Comparison of ENCODE assay signal across 9 cellular contexts in the genomic region with DNA sequence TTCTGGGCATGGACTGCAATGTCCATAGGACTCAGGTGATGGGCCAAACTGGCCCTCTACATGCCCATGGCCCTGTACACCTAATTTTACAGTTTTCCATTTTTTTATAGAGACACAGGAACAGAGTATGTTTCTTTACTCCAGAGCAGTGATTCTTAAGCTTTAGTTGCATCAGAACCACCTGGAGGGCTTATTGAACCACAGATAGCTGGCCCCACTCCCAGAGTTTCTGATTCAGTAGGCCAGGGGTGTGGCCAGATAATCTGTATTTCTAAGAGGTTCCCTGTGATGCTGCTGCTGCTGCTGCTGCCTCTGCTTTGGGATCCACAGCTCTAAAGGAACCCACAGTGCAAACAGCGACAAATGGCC. TPM values are rescaled to one million over a fixed set of nuclear protein-coding genes. Genes with fewer than 3 reads are reported as not detected.
DNase-seq lines count a peak whose midpoint lies in the region; ATAC-seq, FAIRE-seq and TF ChIP-seq lines count a peak whose summit lies in the region.
"Had no signal": no experiment of that assay in that cellular context is flagged by ENCODE, and none has a peak within 500 bp of the region (broad histone marks: within the 10 kb centered on the region; RNA-seq: fewer than 3 reads in every experiment).

No MANE protein-coding gene starts in this region.

- peak overlapping the region; percentile 60 to 100 for H3K27ac ChIP-seq in SK-N-SH (ENCODE audit: low read depth in 2 of 2, low read length in 1 of 2)
- H3K27ac ChIP-seq in hepatocyte = peak overlapping the region; percentile 88

- intact Hi-C loops in activated naive CD4-positive, alpha-beta T cell treated with anti-CD3 and anti-CD28 coated beads for 36 hours (cut with micrococcal nuclease) = no loop called here

- H3K27ac Mint-ChIP-seq in effector memory CD8-positive, alpha-beta T cell = no peak overlapping the region
- no peak overlapping the region for H3K27ac Mint-ChIP-seq in activated naive CD4-positive, alpha-beta T cell treated with anti-CD3 and anti-CD28 coated beads for 36 hours
- no peak overlapping the region for H3K27ac Mint-ChIP-seq in stimulated activated effector memory CD8-positive, alpha-beta T cell treated with anti-CD3 and anti-CD28 coated beads, Interleukin-12 subunit alpha, Interleukin-12 subunit beta, amount 100 ng/mL, for 72 hours

- ATAC-seq in GM18867 (IDR thresholded peaks at IDR 0.05; ENCODE audit: unreplicated experiment) = peak; percentile 75
- ATAC-seq in HG03558 (IDR thresholded peaks at IDR 0.05; ENCODE audit: extremely low read depth, unreplicated experiment) = peak; percentile 64
- no peak for ATAC-seq in effector memory CD8-positive, alpha-beta T cell (replicated peaks)
- no peak for ATAC-seq in stimulated activated effector memory CD8-positive, alpha-beta T cell treated with anti-CD3 and anti-CD28 coated beads, Interleukin-12 subunit alpha, Interleukin-12 subunit beta, amount 100 ng/mL, for 72 hours

- 0 out of 4 replicates have a peak, but pooled peaks of 1 of the 2 experiments have one; percentile 7 for TF ChIP-seq EP300 in SK-N-SH (IDR thresholded peaks at IDR 0.05; ENCODE audit: borderline replicate concordance in 1 of 2, low read depth in 1 of 2, low read length in 1 of 2)

- peaks cover 8% of the 10 kb centered on the region for H3F3A ChIP-seq in SK-N-SH (replicated peaks; ENCODE audit: insufficient read depth)

- CTCF ChIA-PET in SK-N-SH (lab: Yijun Ruan, JAX) = interaction anchor here (1.3 to 5.9 kb wide), 6 partner anchors 10 to 401 kb away, joined by 5 to 40 read pairs (median 6); partner anchors contain the start of gene CLSTN2
- CTCF ChIA-PET in activated naive CD4-positive, alpha-beta T cell treated with anti-CD3 and anti-CD28 coated beads for 36 hours (lab: Charles Lee) = no interaction called here

- H4K20me1 ChIP-seq in SK-N-SH (ENCODE audit: insufficient read depth) = no peaks in the 10 kb centered on the region
- no peaks in the 10 kb centered on the region for H4K20me1 ChIP-seq in hepatocyte (ENCODE audit: insufficient read depth, poor library complexity, severe bottlenecking)

- no peaks in the 10 kb centered on the region for H3K36me3 Mint-ChIP-seq in effector memory CD8-positive, alpha-beta T cell (ENCODE audit: insufficient read depth)
- no peaks in the 10 kb centered on the region for H3K36me3 Mint-ChIP-seq in activated naive CD4-positive, alpha-beta T cell treated with anti-CD3 and anti-CD28 coated beads for 36 hours (ENCODE audit: low read depth)
- no peaks in the 10 kb centered on the region for H3K36me3 Mint-ChIP-seq in stimulated activated effector memory CD8-positive, alpha-beta T cell treated with anti-CD3 and anti-CD28 coated beads, Interleukin-12 subunit alpha, Interleukin-12 subunit beta, amount 100 ng/mL, for 72 hours

- H3K27me3 ChIP-seq in SK-N-SH (ENCODE audit: insufficient read depth) (no peaks in the 10 kb centered on the region), hepatocyte (no peaks in the 10 kb centered on the region)

- H3K9me3 ChIP-seq in SK-N-SH (no peaks in the 10 kb centered on the region), hepatocyte (ENCODE audit: low read depth) (no peaks in the 10 kb centered on the region)

- no peak for DNase-seq in SK-N-SH
- no peak for DNase-seq in hepatocyte (ENCODE audit: low spot score)
- DNase-seq in effector memory CD8-positive, alpha-beta T cell = no peak
- no peak for DNase-seq in frontal cortex (ENCODE audit: low spot score in 2 of 2)
- DNase-seq in activated naive CD4-positive, alpha-beta T cell treated with anti-CD3 and anti-CD28 coated beads for 36 hours = no peak
- DNase-seq in stimulated activated effector memory CD8-positive, alpha-beta T cell treated with anti-CD3 and anti-CD28 coated beads, Interleukin-12 subunit alpha, Interleukin-12 subunit beta, amount 100 ng/mL, for 72 hours (ENCODE audit: low spot score in 2 of 2) = no peak

- H2AFZ ChIP-seq in SK-N-SH (ENCODE audit: low read depth) (peak overlapping the region; percentile 21; the same call in 1 of the 2 replicates), hepatocyte (no peak overlapping the region)

- H3K79me2 ChIP-seq in SK-N-SH (ENCODE audit: insufficient read depth) (no peaks in the 10 kb centered on the region), hepatocyte (peaks cover 10% of the 10 kb centered on the region)

- peaks cover 24 to 46% of the 10 kb centered on the region in 2 donors for H3K27me3 Mint-ChIP-seq in effector memory CD8-positive, alpha-beta T cell
- peaks cover 28% of the 10 kb centered on the region for H3K27me3 Mint-ChIP-seq in activated naive CD4-positive, alpha-beta T cell treated with anti-CD3 and anti-CD28 coated beads for 36 hours (ENCODE audit: low read depth)

- TF ChIP-seq RAD21 in SK-N-SH (IDR thresholded peaks at IDR 0.05; ENCODE audit: low read length) = no peak

- peak overlapping the region; percentile 51; the same call in 1 of the 2 replicates for H3K4me2 ChIP-seq in SK-N-SH
- peak overlapping the region; percentile 66 for H3K4me2 ChIP-seq in hepatocyte

- H3K4me3 Mint-ChIP-seq in effector memory CD8-positive, alpha-beta T cell = no peak overlapping the region
- H3K4me3 Mint-ChIP-seq in activated naive CD4-positive, alpha-beta T cell treated with anti-CD3 and anti-CD28 coated beads for 36 hours = no peak overlapping the region
- no peak overlapping the region for H3K4me3 Mint-ChIP-seq in stimulated activated effector memory CD8-positive, alpha-beta T cell treated with anti-CD3 and anti-CD28 coated beads, Interleukin-12 subunit alpha, Interleukin-12 subunit beta, amount 100 ng/mL, for 72 hours

- H3K9me2 ChIP-seq in SK-N-SH = no peaks in the 10 kb centered on the region
- H3K9me2 ChIP-seq in hepatocyte (replicated peaks; ENCODE audit: insufficient read depth) = no peaks in the 10 kb centered on the region

- H3K9me3 Mint-ChIP-seq in effector memory CD8-positive, alpha-beta T cell = no peaks in the 10 kb centered on the region
- H3K9me3 Mint-ChIP-seq in activated naive CD4-positive, alpha-beta T cell treated with anti-CD3 and anti-CD28 coated beads for 36 hours = no peaks in the 10 kb centered on the region
- no peaks in the 10 kb centered on the region for H3K9me3 Mint-ChIP-seq in stimulated activated effector memory CD8-positive, alpha-beta T cell treated with anti-CD3 and anti-CD28 coated beads, Interleukin-12 subunit alpha, Interleukin-12 subunit beta, amount 100 ng/mL, for 72 hours

- H3K4me1 ChIP-seq in SK-N-SH (ENCODE audit: control insufficient read depth in 1 of 2, insufficient read depth in 2 of 2, low read depth in 1 of 2, low read length in 1 of 2) (peaks cover 33 to 80% of the 10 kb centered on the region in 2 experiments), hepatocyte (ENCODE audit: insufficient read depth) (peaks cover 53% of the 10 kb centered on the region)

- POLR2A ChIA-PET in SK-N-SH (lab: Yijun Ruan, JAX) = interaction anchor here (0.7 to 1.7 kb wide), 7 partner anchors 10 to 145 kb away, joined by 3 to 9 read pairs (median 4); partner anchors contain the start of gene COPB2

- H3K4me1 Mint-ChIP-seq in effector memory CD8-positive, alpha-beta T cell (ENCODE audit: low read depth in 2 of 2) = peaks cover 0 to 4% of the 10 kb centered on the region in 2 donors
- no peaks in the 10 kb centered on the region for H3K4me1 Mint-ChIP-seq in activated naive CD4-positive, alpha-beta T cell treated with anti-CD3 and anti-CD28 coated beads for 36 hours (ENCODE audit: low read depth)
- H3K4me1 Mint-ChIP-seq in stimulated activated effector memory CD8-positive, alpha-beta T cell treated with anti-CD3 and anti-CD28 coated beads, Interleukin-12 subunit alpha, Interleukin-12 subunit beta, amount 100 ng/mL, for 72 hours = no peaks in the 10 kb centered on the region

- TF ChIP-seq CTCF in SK-N-SH (IDR thresholded peaks at IDR 0.05) (no peak), hepatocyte (IDR thresholded peaks at IDR 0.05; ENCODE audit: poor library complexity) (no peak)

- 21% methylated on average over 1 of the region's 1 CpG for WGBS in SK-N-SH (ENCODE audit: low lambda C conversion rate)
- WGBS in hepatocyte (ENCODE audit: low lambda C conversion rate, missing lambda C conversion rate) = 68% methylated on average over 1 of the region's 1 CpG

- no peak for FAIRE-seq in frontal cortex (lab: Jason Lieb, UNC)

- H3K9ac ChIP-seq in SK-N-SH = no peak overlapping the region

- H3K36me3 ChIP-seq in SK-N-SH (replicated peaks in 1 of 2; ENCODE audit: control insufficient read depth in 1 of 2, insufficient read depth in 2 of 2, low read length in 1 of 2) (no peaks in the 10 kb centered on the region), hepatocyte (replicated peaks; ENCODE audit: insufficient read depth, low read depth) (no peaks in the 10 kb centered on the region)

- peak overlapping the region in 1 of 2 experiments; percentile 19; a peak in 2 of 4 replicates for H3K4me3 ChIP-seq in SK-N-SH (ENCODE audit: low read depth in 2 of 2, low read length in 1 of 2)
- H3K4me3 ChIP-seq in hepatocyte = no peak overlapping the region
- H3K4me3 ChIP-seq: K562 had no signal

TF ChIP-seq in SK-N-SH, 30 proteins besides CTCF, POLR2A, EP300 and RAD21:
- TF ChIP-seq TCF12 (IDR thresholded peaks at IDR 0.05) = peak; percentile 14; the same call in 1 of the 2 replicates
- TF ChIP-seq EZH2phosphoT487 (IDR thresholded peaks at IDR 0.05; ENCODE audit: borderline replicate concordance, low read depth) = no peak

RNA-seq across cellular contexts. Expression of gene RBP1, which starts 5.1 kb away (rescaled TPM):
- polyA plus RNA-seq in SK-N-SH (2012; rRNA removed) (29.9 and 44.8 TPM in 2 replicates), hepatocyte (151 and 179 TPM in 2 replicates)
- polyA plus RNA-seq in SK-N-SH (2012; cell fraction: cytosol; rRNA removed) = 64.7 and 87.6 TPM in 2 replicates
- polyA plus RNA-seq in SK-N-SH (2012; cell fraction: nucleus; rRNA removed) = 10.8 and 15.5 TPM in 2 replicates
- total RNA-seq in hepatocyte (35.1 and 42.0 TPM in 2 replicates), frontal cortex (32.6 TPM)
- total RNA-seq in activated naive CD4-positive, alpha-beta T cell treated with anti-CD3 and anti-CD28 coated beads for 36 hours = not detected

RNA-seq across cellular contexts. Expression of gene RBP2, which starts 58.1 kb away (rescaled TPM):
- not detected in 2 replicates for polyA plus RNA-seq in SK-N-SH (2012; rRNA removed)
- not detected in 2 replicates for polyA plus RNA-seq in SK-N-SH (2012; cell fraction: cytosol; rRNA removed)
- polyA plus RNA-seq in SK-N-SH (2012; cell fraction: nucleus; rRNA removed) = not detected in 2 replicates
- total RNA-seq in hepatocyte = 285 and 295 TPM in 2 replicates
- 80.9 and 123 TPM in 2 replicates for polyA plus RNA-seq in hepatocyte
- total RNA-seq in frontal cortex = not detected
- not detected for total RNA-seq in activated naive CD4-positive, alpha-beta T cell treated with anti-CD3 and anti-CD28 coated beads for 36 hours
- total RNA-seq: K562 had no signal
- polyA plus RNA-seq: K562 had no signal

Comparison
In these comparisons a context has a peak if more than half of its experiments do, and no peak if none do; other contexts are left out.
1. ATAC-seq: peak in GM18867 (single experiment) and HG03558 (single experiment); none in effector memory CD8-positive, alpha-beta T cell (single experiment) and stimulated activated effector memory CD8-positive, alpha-beta T cell treated with anti-CD3 and anti-CD28 coated beads, Interleukin-12 subunit alpha, Interleukin-12 subunit beta, amount 100 ng/mL, for 72 hours (single experiment).
2. RNA of gene RBP1, which starts 5.1 kb away (total RNA-seq): 35.1 to 42.0 TPM in hepatocyte and 32.6 TPM in frontal cortex (single experiment); not detected in activated naive CD4-positive, alpha-beta T cell treated with anti-CD3 and anti-CD28 coated beads for 36 hours; every median in the first group is over 10 times any median in the second.
3. RNA of gene RBP2, which starts 58.1 kb away (total RNA-seq): 285 to 295 TPM in hepatocyte; not detected in frontal cortex (single experiment) and not detected in activated naive CD4-positive, alpha-beta T cell treated with anti-CD3 and anti-CD28 coated beads for 36 hours; every median in the first group is over 100 times any median in the second.